ENCODE assay signal across 8 cellular contexts in the genomic region with DNA sequence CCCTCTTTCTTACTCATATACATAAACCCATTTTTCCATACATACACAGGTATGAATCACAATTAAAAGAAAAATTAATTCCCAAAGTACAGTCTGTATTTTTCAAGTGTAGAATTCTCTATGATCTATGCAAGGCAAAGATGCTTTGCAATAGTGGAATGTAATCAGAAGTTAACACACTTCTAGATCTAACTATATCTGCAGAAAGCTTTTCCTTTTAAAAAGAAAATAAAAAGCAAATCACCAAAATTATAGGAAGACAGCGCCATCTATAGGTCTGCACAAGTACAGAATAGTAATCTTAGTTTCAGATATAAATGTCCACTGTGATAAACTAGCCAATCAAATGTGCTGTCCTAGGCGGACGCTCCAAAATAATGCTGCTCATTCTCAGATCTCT. TPM values are rescaled to one million over a fixed set of nuclear protein-coding genes. Genes with fewer than 3 reads are reported as not detected.
A peak's percentile ranks its signal among the peaks of the same experiment; 100 is the strongest.
DNase-seq lines count a peak whose midpoint lies in the region; ATAC-seq and TF ChIP-seq lines count a peak whose summit lies in the region.

No MANE protein-coding gene starts in this region.

- intact Hi-C loops in mammary epithelial cell (cut with micrococcal nuclease), result loop anchor here (2.0 kb wide), 2 partner anchors 82 to 598 kb away; no protein-coding TSS in a partner anchor

- no peak overlapping the region for H3K9ac ChIP-seq in mammary epithelial cell (ENCODE audit: insufficient read depth, low read length)

- H3K9me3 ChIP-seq in mammary epithelial cell (replicated peaks; ENCODE audit: insufficient read depth, low read length), result no peaks in the 10 kb centered on the region

- in situ Hi-C loops in mammary epithelial cell (cut with MboI; ENCODE audit: low sequenced_read_pairs in 2 of 2), result no loop called here

- H3K79me2 ChIP-seq in mammary epithelial cell (ENCODE audit: insufficient read depth, low read length), result no peaks in the 10 kb centered on the region

- H2AFZ ChIP-seq in mammary epithelial cell (ENCODE audit: low read depth, low read length), result no peak overlapping the region

- POLR2A ChIA-PET in BJ (lab: Charles Lee), result interaction anchor here (1.2 kb wide), 1 partner anchor 500 kb away, joined by 3 read pairs; no protein-coding TSS in a partner anchor

- H3K27ac ChIP-seq in mammary epithelial cell (ENCODE audit: insufficient read depth, low read depth, low read length), result no peak overlapping the region

- ATAC-seq in HG03103 (IDR thresholded peaks at IDR 0.05; ENCODE audit: low read depth, unreplicated experiment) (peak; percentile 67), HG02970 (IDR thresholded peaks at IDR 0.05; ENCODE audit: low FRiP score, unreplicated experiment) (no peak)

- H3K4me3 ChIP-seq in BJ (ENCODE audit: low read depth, low read length), result no peak overlapping the region
- no peak overlapping the region for H3K4me3 ChIP-seq in mammary epithelial cell (replicated peaks in 1 of 3; ENCODE audit: insufficient read depth in 1 of 3, low read depth in 2 of 3, low read length in 3 of 3)

- 0% methylated on average over 2 of the region's 3 CpGs for WGBS in mammary epithelial cell (ENCODE audit: low coverage, missing lambda C conversion rate)

- CTCF ChIA-PET in BJ (lab: Yijun Ruan, JAX), result interaction anchor here (0.6 to 5.4 kb wide), 29 partner anchors 8 to 616 kb away, joined by 3 to 55 read pairs (median 5); a partner anchor contains a TSS
- CTCF ChIA-PET in mammary epithelial cell (lab: Charles Lee; ENCODE audit: low non-redundant PET), result interaction anchor here (0.6 to 0.8 kb wide), 6 partner anchors 8 to 583 kb away, joined by 3 to 5 read pairs (median 4); no protein-coding TSS in a partner anchor

- dilution Hi-C loops in mammary epithelial cell (cut with HindIII; ENCODE audit: low sequenced_read_pairs), result no loop called here

- no peaks in the 10 kb centered on the region for H4K20me1 ChIP-seq in mammary epithelial cell (ENCODE audit: insufficient read depth, low read length)

- 0 out of 2 replicates have a peak, but pooled peaks cover 1% of the 10 kb centered on the region for H3K27me3 ChIP-seq in BJ (ENCODE audit: control insufficient read depth, insufficient read depth, low read length)
- H3K27me3 ChIP-seq in mammary epithelial cell (ENCODE audit: insufficient read depth, low read length), result no peaks in the 10 kb centered on the region

- H3K36me3 ChIP-seq in BJ (ENCODE audit: control insufficient read depth, insufficient read depth, low read length), result no peaks in the 10 kb centered on the region
- H3K36me3 ChIP-seq in mammary epithelial cell (ENCODE audit: insufficient read depth, low read length), result no peaks in the 10 kb centered on the region

- DNase-seq in BJ (ENCODE audit: low read depth) (no peak), NCI-H524 treated with DMSO at 0.1 percent for 48 hours (lab: John Stamatoyannopoulos, UW) (peak; percentile 57), mammary epithelial cell (peak; percentile 36), myocyte (ENCODE audit: low read depth) (peak; percentile 61), GM19240 (ENCODE audit: insufficient read length, low spot score) (no peak)
- DNase-seq in stimulated activated CD8-positive, alpha-beta memory T cell treated with anti-CD3 and anti-CD28 coated beads, Interleukin-4, amount 100 ng/mL, for 48 hours, result no peak

- TF ChIP-seq CTCF in BJ (IDR thresholded peaks at IDR 0.05; ENCODE audit: insufficient read depth, low read depth, low read length) (peak; percentile 63), mammary epithelial cell (conservative IDR thresholded peaks at IDR 0.05 in 1 of 2, IDR thresholded peaks at IDR 0.05 in 1 of 2; ENCODE audit: extremely low read depth in 1 of 2, insufficient read depth in 1 of 2, low read depth in 1 of 2, low read length in 2 of 2) (peak; percentile 65 to 68)

- BruUV-seq in mammary epithelial cell (replicated peaks; lab: Mats Ljungman, UMichigan), result no TSS peak

- H3K4me1 ChIP-seq in mammary epithelial cell (ENCODE audit: insufficient read depth, low read length), result peaks cover 2% of the 10 kb centered on the region

- no peak overlapping the region for H3K4me2 ChIP-seq in mammary epithelial cell (ENCODE audit: insufficient read depth, low read depth, low read length)

RNA-seq across cellular contexts. Expression of a gene that starts 22.0 kb away (rescaled TPM):
- 0.23 and 0.50 TPM in 2 replicates for polyA plus RNA-seq in BJ (2011; rRNA removed)
- 0.19 TPM in 1 of 2 replicates, not detected in the other for polyA minus RNA-seq in BJ (2011; rRNA and poly(A)+ RNA removed)
- 1 to 10 TPM in 1 of 2 donors, under 1 TPM in 1; 0.99 to 1.3 TPM for total RNA-seq in mammary epithelial cell
- 0.31 TPM for polyA plus RNA-seq in mammary epithelial cell
- not detected for polyA minus RNA-seq in mammary epithelial cell
- total RNA-seq in myocyte, result 0.91 and 1.9 TPM in 2 replicates
- polyA plus RNA-seq in myocyte (2012), result 0.38 TPM

RNA-seq across cellular contexts. Expression of a gene that starts 47.3 kb away (rescaled TPM):
- 1.1 and 2.8 TPM in 2 replicates for polyA plus RNA-seq in BJ (2011; rRNA removed)
- 2.6 and 4.6 TPM in 2 replicates for polyA minus RNA-seq in BJ (2011; rRNA and poly(A)+ RNA removed)
- 10 to 100 TPM; 11.2 to 15.7 TPM for total RNA-seq in mammary epithelial cell
- polyA plus RNA-seq in mammary epithelial cell, result 2.7 TPM
- polyA minus RNA-seq in mammary epithelial cell, result 2.7 TPM
- total RNA-seq in myocyte, result 10.4 and 11.3 TPM in 2 replicates
- polyA plus RNA-seq in myocyte (2012), result 2.3 TPM

Comparison
In these comparisons a context has a peak if more than half of its experiments do, and no peak if none do; other contexts are left out.
1. DNase-seq: peak in NCI-H524 treated with DMSO at 0.1 percent for 48 hours (single experiment), mammary epithelial cell (single experiment) and myocyte (single experiment); none in BJ (single experiment), GM19240 (single experiment) and stimulated activated CD8-positive, alpha-beta memory T cell treated with anti-CD3 and anti-CD28 coated beads, Interleukin-4, amount 100 ng/mL, for 48 hours (single experiment).